17 cellular contexts compared by ENCODE assay signal in the genomic region with DNA sequence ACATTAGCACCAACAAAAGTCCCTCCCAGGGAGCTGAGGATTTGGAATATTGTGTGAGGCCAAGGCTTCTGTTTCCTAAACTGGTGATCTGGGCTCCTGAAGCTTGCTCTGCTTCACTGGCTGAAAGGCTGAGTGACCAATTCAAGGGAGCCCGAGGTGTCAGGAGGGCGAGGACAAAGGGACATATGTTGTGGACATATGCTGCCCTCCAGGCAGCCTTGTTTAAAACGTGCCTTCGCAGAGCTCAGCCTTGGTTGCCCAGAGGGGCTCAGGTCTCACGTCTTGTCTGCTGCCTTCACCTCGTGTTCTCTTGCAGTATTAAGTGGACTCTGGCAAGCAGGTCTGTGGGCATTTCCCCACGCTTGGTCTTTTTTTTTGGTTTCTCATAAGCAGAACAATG. TPM values are rescaled to one million over a fixed set of nuclear protein-coding genes. Genes with fewer than 3 reads are reported as not detected.
DNase-seq lines count a peak whose midpoint lies in the region; ATAC-seq, FAIRE-seq and TF ChIP-seq lines count a peak whose summit lies in the region.
"Had no signal": no experiment of that assay in that cellular context is flagged by ENCODE, and none has a peak within 500 bp of the region (broad histone marks: within the 10 kb centered on the region; RNA-seq: fewer than 3 reads in every experiment).

No MANE protein-coding gene starts in this region.

- intact Hi-C loops in ovary (cut with DNase I): no loop called here

- H3K27ac Mint-ChIP-seq in T-helper 2 cell treated with Interferon-gamma antibody and Interleukin-4, amounts not matched to agents 5 μg/mL and 100 μg/mL, for 36 hours: no peak overlapping the region
- H3K27ac Mint-ChIP-seq: B cell had no signal

- H3K27ac ChIP-seq in neutrophil (peak overlapping the region; percentile 94), ovary (no peak overlapping the region)
- H3K27ac ChIP-seq: 22Rv1 had no signal

- peaks cover 79 to 94% of the 10 kb centered on the region in 2 experiments for H3K4me1 ChIP-seq in neutrophil (ENCODE audit: control insufficient read depth in 1 of 2, insufficient read depth in 1 of 2, low read depth in 1 of 2, low read length in 1 of 2)
- H3K4me1 ChIP-seq in ovary (ENCODE audit: insufficient read depth): peaks cover 12% of the 10 kb centered on the region

- H3K9me3 ChIP-seq in neutrophil (no peaks in the 10 kb centered on the region), ovary (no peaks in the 10 kb centered on the region)
- H3K9me3 ChIP-seq: HAP-1, MG63 had no signal

- no peak for FAIRE-seq in GM12891 (lab: Jason Lieb, UNC)

- no peak for ATAC-seq in GM21360 (IDR thresholded peaks at IDR 0.05; ENCODE audit: unreplicated experiment)

- H3K27me3 ChIP-seq in neutrophil (no peaks in the 10 kb centered on the region), ovary (no peaks in the 10 kb centered on the region), H7 (ENCODE audit: control insufficient read depth, insufficient read depth, low read length) (no peaks in the 10 kb centered on the region)
- H3K27me3 ChIP-seq: MG63 had no signal

- TF ChIP-seq POLR2A in ovary (IDR thresholded peaks at IDR 0.05): no peak
- TF ChIP-seq POLR2A in GM12891 (IDR thresholded peaks at IDR 0.05; ENCODE audit: low read depth, low read length): no peak

- H3K36me3 ChIP-seq in neutrophil (peaks cover 13% of the 10 kb centered on the region), ovary (no peaks in the 10 kb centered on the region), H7 (replicated peaks; ENCODE audit: control insufficient read depth, insufficient read depth, low read length) (no peaks in the 10 kb centered on the region)
- H3K36me3 ChIP-seq: HAP-1 had no signal

- no peaks in the 10 kb centered on the region for H3K27me3 Mint-ChIP-seq in T-helper 2 cell treated with Interferon-gamma antibody and Interleukin-4, amounts not matched to agents 5 μg/mL and 100 μg/mL, for 36 hours (ENCODE audit: low read depth)

- H3K4me3 ChIP-seq in neutrophil (ENCODE audit: low read depth in 1 of 2, low read length in 1 of 2) (peak overlapping the region; percentile 45 to 53), ovary (no peak overlapping the region), H7 (ENCODE audit: insufficient read depth, low read depth, low read length) (no peak overlapping the region)
- H3K4me3 ChIP-seq: HAP-1, MG63 had no signal

- TF ChIP-seq EP300 in ovary (IDR thresholded peaks at IDR 0.05): no peak

- TF ChIP-seq CTCF in neutrophil (IDR thresholded peaks at IDR 0.05) (no peak), ovary (IDR thresholded peaks at IDR 0.05) (no peak)

- 88 to 89% (median 88%) methylated on average over 7 of the region's 7 CpGs for WGBS in ovary, 3 donors

- H3K4me1 Mint-ChIP-seq in T-helper 2 cell treated with Interferon-gamma antibody and Interleukin-4, amounts not matched to agents 5 μg/mL and 100 μg/mL, for 36 hours (ENCODE audit: low read depth): peaks cover 84% of the 10 kb centered on the region

- peak overlapping the region; percentile 49 for H3K4me3 Mint-ChIP-seq in T-helper 2 cell treated with Interferon-gamma antibody and Interleukin-4, amounts not matched to agents 5 μg/mL and 100 μg/mL, for 36 hours
- H3K4me3 Mint-ChIP-seq: B cell had no signal

- DNase-seq in T-helper 2 cell treated with Interferon-gamma antibody and Interleukin-4, amounts not matched to agents 5 μg/mL and 100 μg/mL, for 36 hours (ENCODE audit: low spot score): no peak
- DNase-seq in T-helper 2 cell (no peak), cerebellum (ENCODE audit: low spot score) (peak; percentile 84), ovary (no peak), H7 (no peak), GM12891 (ENCODE audit: insufficient read length, low spot score) (no peak)
- DNase-seq: NCI-H1092 treated with DMSO at 0.1 percent for 48 hours, NCI-H1694, NCI-H2107, NCI-H345, NCI-H526 treated with DMSO at 0.1 percent for 48 hours had no signal

- peaks cover 23% of the 10 kb centered on the region for H3K36me3 Mint-ChIP-seq in T-helper 2 cell treated with Interferon-gamma antibody and Interleukin-4, amounts not matched to agents 5 μg/mL and 100 μg/mL, for 36 hours (ENCODE audit: low read depth)

- no peaks in the 10 kb centered on the region for H3K9me3 Mint-ChIP-seq in T-helper 2 cell treated with Interferon-gamma antibody and Interleukin-4, amounts not matched to agents 5 μg/mL and 100 μg/mL, for 36 hours

TF ChIP-seq in GM12891, 5 proteins besides CTCF, POLR2A, EP300 and RAD21:
- no peak for TF ChIP-seq POLR2AphosphoS5 (IDR thresholded peaks at IDR 0.05; ENCODE audit: low read depth, low read length)
- TF ChIP-seq TAF1 (IDR thresholded peaks at IDR 0.05; ENCODE audit: low read depth, low read length): no peak
- TF ChIP-seq SPI1 (IDR thresholded peaks at IDR 0.05; ENCODE audit: low read depth, low read length): no peak
- TF ChIP-seq PAX5 (IDR thresholded peaks at IDR 0.05; ENCODE audit: insufficient read depth, low read length, severe bottlenecking): no peak
- no peak for TF ChIP-seq POU2F2 (IDR thresholded peaks at IDR 0.05; ENCODE audit: low read depth, low read length)

RNA-seq across cellular contexts. Expression of a gene that starts 7.0 kb away (rescaled TPM):
- total RNA-seq in cerebellum: 5.2 TPM
- total RNA-seq in ovary: 10 to 100 TPM in 4 of 7 donors, 1 to 10 TPM in 3; 5.0 to 20.0 (median 11.9) TPM
- polyA plus RNA-seq in ovary: 10 to 100 TPM; 15.4 to 18.9 TPM
- 1.4 and 2.5 TPM in 2 replicates for total RNA-seq in H7 (2014; rRNA removed; shearing (Covaris generic))
- polyA plus RNA-seq in GM12891 (2012; ENCODE audit: low read depth, missing spikeins): not detected

Comparison
In these comparisons a context has a peak if more than half of its experiments do, and no peak if none do; other contexts are left out.
1. H3K4me3 ChIP-seq: peak in neutrophil (2 of 2); none in ovary (single experiment) and H7 (single experiment).